In genomic region chr12:54360717-54361456, GRCh38 we compare ENCODE assay signal across 1 cellular context.
TF ChIP-seq lines count a peak whose summit lies in the region.

No MANE protein-coding gene starts in this region.

TF ChIP-seq in K562, 482 proteins besides CTCF, POLR2A, EP300 and RAD21 (continued from another document and continues in another):
- TF ChIP-seq ZKSCAN1 (IDR thresholded peaks at IDR 0.05; ENCODE audit: low read depth, low read length), result 0 out of 2 replicates have a peak, but pooled peaks have one; percentile 73
- no peak for TF ChIP-seq ETS1 (conservative IDR thresholded peaks at IDR 0.05; ENCODE audit: control insufficient read depth, low read depth, low read length)
- TF ChIP-seq ZBTB17 (CRISPR knock-in tag; IDR thresholded peaks at IDR 0.05), result no peak
- no peak for TF ChIP-seq ATF6 (CRISPR knock-in tag; IDR thresholded peaks at IDR 0.05)
- no peak for TF ChIP-seq TBL1XR1 (IDR thresholded peaks at IDR 0.05; ENCODE audit: low read length in 2 of 2)
- no peak for TF ChIP-seq CBX5 (IDR thresholded peaks at IDR 0.05; ENCODE audit: borderline replicate concordance, low read depth)
- TF ChIP-seq ZNF165 (CRISPR knock-in tag; IDR thresholded peaks at IDR 0.05; ENCODE audit: borderline replicate concordance), result no peak
- TF ChIP-seq GTF2F1 (IDR thresholded peaks at IDR 0.05; ENCODE audit: low read depth, low read length), result no peak
- TF ChIP-seq PURB (CRISPR knock-in tag; IDR thresholded peaks at IDR 0.05; ENCODE audit: low read depth), result no peak
- TF ChIP-seq MTF1 (CRISPR knock-in tag; IDR thresholded peaks at IDR 0.05; ENCODE audit: borderline replicate concordance), result no peak
- TF ChIP-seq ZNF133 (CRISPR knock-in tag; IDR thresholded peaks at IDR 0.05), result no peak
- peak; percentile 37 to 73; a peak in 3 of 4 replicates for TF ChIP-seq FOXK2 (conservative IDR thresholded peaks at IDR 0.05 in 1 of 2, IDR thresholded peaks at IDR 0.05 in 1 of 2; ENCODE audit: low read depth in 2 of 2)
- no peak for TF ChIP-seq ZNF780A (CRISPR knock-in tag; IDR thresholded peaks at IDR 0.05)
- TF ChIP-seq ARID3A (IDR thresholded peaks at IDR 0.05; ENCODE audit: borderline replicate concordance, low read depth, low read length), result no peak
- no peak for TF ChIP-seq NR2C2 (CRISPR knock-in tag; IDR thresholded peaks at IDR 0.05)
- no peak for TF ChIP-seq NR2C2 (tag; IDR thresholded peaks at IDR 0.05)
- no peak for TF ChIP-seq PHF20 (IDR thresholded peaks at IDR 0.05; ENCODE audit: partially characterized antibody)
- TF ChIP-seq POLR2AphosphoS5 (IDR thresholded peaks at IDR 0.05; ENCODE audit: control insufficient read depth, insufficient read depth, low read depth, low read length), result no peak
- TF ChIP-seq RBM22 (IDR thresholded peaks at IDR 0.05; ENCODE audit: low read depth, low read length, poor library complexity, severe bottlenecking), result no peak
- TF ChIP-seq HNRNPL (IDR thresholded peaks at IDR 0.05; ENCODE audit: low read depth, low read length), result 0 out of 2 replicates have a peak, but pooled peaks have one; percentile 40
- no peak for TF ChIP-seq ZNF41 (CRISPR knock-in tag; conservative IDR thresholded peaks at IDR 0.05)
- TF ChIP-seq RNF219 (CRISPR knock-in tag; IDR thresholded peaks at IDR 0.05), result no peak
- no peak for TF ChIP-seq FIP1L1 (IDR thresholded peaks at IDR 0.05; ENCODE audit: low read depth, low read length, poor library complexity, severe bottlenecking)
- no peak for TF ChIP-seq SRF (CRISPR knock-in tag; IDR thresholded peaks at IDR 0.05)
- peak; percentile 16; the same call in 1 of the 2 replicates for TF ChIP-seq BCOR (IDR thresholded peaks at IDR 0.05)
- no peak for TF ChIP-seq ZKSCAN8 (CRISPR knock-in tag; IDR thresholded peaks at IDR 0.05)
- TF ChIP-seq ZNF3 (CRISPR knock-in tag; IDR thresholded peaks at IDR 0.05), result no peak
- TF ChIP-seq THRB (CRISPR knock-in tag; conservative IDR thresholded peaks at IDR 0.05), result no peak
- TF ChIP-seq USF2 (CRISPR knock-in tag; IDR thresholded peaks at IDR 0.05), result no peak
- TF ChIP-seq ZNF124 (CRISPR knock-in tag; IDR thresholded peaks at IDR 0.05), result no peak
- no peak for TF ChIP-seq BRF2 (IDR thresholded peaks at IDR 0.05; ENCODE audit: borderline replicate concordance, insufficient read depth, insufficient read length)
- TF ChIP-seq CTBP1 (IDR thresholded peaks at IDR 0.05; ENCODE audit: borderline replicate concordance), result peak; percentile 49
- peak; percentile 19 to 72; a peak in 2 of 4 replicates for TF ChIP-seq MAZ (CRISPR knock-in tag; conservative IDR thresholded peaks at IDR 0.05 in 1 of 2, IDR thresholded peaks at IDR 0.05 in 1 of 2)
- no peak for TF ChIP-seq NR1H2 (CRISPR knock-in tag; IDR thresholded peaks at IDR 0.05)
- TF ChIP-seq MTA3 (IDR thresholded peaks at IDR 0.05; ENCODE audit: borderline replicate concordance), result peak; percentile 72
- peak; percentile 98 for TF ChIP-seq ARID2 (IDR thresholded peaks at IDR 0.05)
- TF ChIP-seq ZBTB2 (IDR thresholded peaks at IDR 0.05), result peak; percentile 67; the same call in 1 of the 2 replicates
- TF ChIP-seq ATF7 (IDR thresholded peaks at IDR 0.05), result 0 out of 2 replicates have a peak, but pooled peaks have one; percentile 10
- no peak for TF ChIP-seq STAT5B (CRISPR knock-in tag; IDR thresholded peaks at IDR 0.05)
- no peak for TF ChIP-seq ILF3 (IDR thresholded peaks at IDR 0.05; ENCODE audit: borderline replicate concordance)
- TF ChIP-seq ZNF76 (CRISPR knock-in tag; IDR thresholded peaks at IDR 0.05; ENCODE audit: borderline replicate concordance), result no peak
- no peak for TF ChIP-seq RERE (CRISPR knock-in tag; IDR thresholded peaks at IDR 0.05; ENCODE audit: borderline replicate concordance)
- no peak; the same call in 1 of the 2 replicates for TF ChIP-seq DPF2 (IDR thresholded peaks at IDR 0.05)
- no peak for TF ChIP-seq CBX8 (IDR thresholded peaks at IDR 0.05; ENCODE audit: borderline replicate concordance, extremely low read depth, low read depth, low read length, poor library complexity, severe bottlenecking)
- TF ChIP-seq NFYB (IDR thresholded peaks at IDR 0.05; ENCODE audit: extremely low read depth, insufficient read length), result no peak
- TF ChIP-seq CHD1 (IDR thresholded peaks at IDR 0.05; ENCODE audit: low read length), result no peak
- TF ChIP-seq NFATC3 (IDR thresholded peaks at IDR 0.05), result no peak
- TF ChIP-seq HIVEP1 (CRISPR knock-in tag; IDR thresholded peaks at IDR 0.05), result no peak
- no peak for TF ChIP-seq ATF2 (CRISPR knock-in tag; IDR thresholded peaks at IDR 0.05)
